1 cellular context compared by ENCODE assay signal in genomic region chr20:57654363-57654997, GRCh38.
TF ChIP-seq lines count a peak whose summit lies in the region.

No MANE protein-coding gene starts in this region.

TF ChIP-seq in HEK293, 187 proteins besides CTCF, POLR2A, EP300 and RAD21 (continued from another document):
- no peak for TF ChIP-seq ZNF214 (tag by site-specific recombination; IDR thresholded peaks at IDR 0.05; ENCODE audit: borderline replicate concordance)
- TF ChIP-seq ZBTB48 (tag by site-specific recombination; IDR thresholded peaks at IDR 0.05): 0 out of 2 replicates have a peak, but pooled peaks have one; percentile 30
- no peak for TF ChIP-seq BCL11A (tag by site-specific recombination; IDR thresholded peaks at IDR 0.05; ENCODE audit: low read depth)
- TF ChIP-seq ZNF18 (tag by site-specific recombination; IDR thresholded peaks at IDR 0.05): no peak
- no peak for TF ChIP-seq HOXC10 (CRISPR knock-in tag; IDR thresholded peaks at IDR 0.05)
- TF ChIP-seq PATZ1 (tag by site-specific recombination; IDR thresholded peaks at IDR 0.05): no peak
- no peak for TF ChIP-seq ZNF747 (tag by site-specific recombination; IDR thresholded peaks at IDR 0.05)
- TF ChIP-seq ZSCAN5A (tag by site-specific recombination; IDR thresholded peaks at IDR 0.05): no peak
- TF ChIP-seq ZNF544 (tag by site-specific recombination; IDR thresholded peaks at IDR 0.05): no peak
- TF ChIP-seq ZNF391 (tag by site-specific recombination; IDR thresholded peaks at IDR 0.05; ENCODE audit: borderline replicate concordance, low read depth): no peak
- 0 out of 2 replicates have a peak, but pooled peaks have one; percentile 22 for TF ChIP-seq ZFP69B (tag by site-specific recombination; IDR thresholded peaks at IDR 0.05)
- no peak for TF ChIP-seq SP3 (tag by site-specific recombination; IDR thresholded peaks at IDR 0.05)
- TF ChIP-seq KLF16 (tag by site-specific recombination; IDR thresholded peaks at IDR 0.05): no peak
- TF ChIP-seq KLF17 (tag by site-specific recombination; IDR thresholded peaks at IDR 0.05): peak; percentile 60; the same call in 1 of the 2 replicates
- TF ChIP-seq ZNF707 (tag by site-specific recombination; IDR thresholded peaks at IDR 0.05): no peak
- no peak for TF ChIP-seq ZNF837 (tag by site-specific recombination; IDR thresholded peaks at IDR 0.05)
- TF ChIP-seq ZNF146 (tag by site-specific recombination; IDR thresholded peaks at IDR 0.05): no peak
